Comparison of ENCODE assay signal across 1 cellular context in the genomic region with DNA sequence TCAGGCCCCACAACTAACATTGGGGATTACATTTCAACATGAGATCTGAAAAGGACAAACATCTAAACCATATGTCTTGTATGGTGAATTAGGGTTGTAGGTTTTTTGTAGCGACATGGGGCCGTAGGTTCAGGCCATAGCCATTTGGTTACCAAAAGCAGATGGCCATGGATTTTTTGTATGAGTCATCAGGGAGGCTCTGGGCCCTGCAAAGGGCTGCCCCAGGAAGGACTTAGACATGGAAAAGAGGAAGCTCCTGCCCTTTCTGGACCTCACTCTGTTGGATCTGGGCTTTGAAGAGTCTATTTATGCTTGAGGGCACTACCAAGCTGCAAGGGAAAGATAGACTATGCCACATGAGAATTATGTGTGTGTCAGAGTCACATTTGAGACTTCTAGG.
TF ChIP-seq lines count a peak whose summit lies in the region.

No MANE protein-coding gene starts in this region.

TF ChIP-seq in K562, 482 proteins besides CTCF, POLR2A, EP300 and RAD21 (continued from another document):
- no peak for TF ChIP-seq ZNF318 (IDR thresholded peaks at IDR 0.05; ENCODE audit: borderline replicate concordance in 1 of 2, low read depth in 1 of 2)
- TF ChIP-seq, protein P1, sequence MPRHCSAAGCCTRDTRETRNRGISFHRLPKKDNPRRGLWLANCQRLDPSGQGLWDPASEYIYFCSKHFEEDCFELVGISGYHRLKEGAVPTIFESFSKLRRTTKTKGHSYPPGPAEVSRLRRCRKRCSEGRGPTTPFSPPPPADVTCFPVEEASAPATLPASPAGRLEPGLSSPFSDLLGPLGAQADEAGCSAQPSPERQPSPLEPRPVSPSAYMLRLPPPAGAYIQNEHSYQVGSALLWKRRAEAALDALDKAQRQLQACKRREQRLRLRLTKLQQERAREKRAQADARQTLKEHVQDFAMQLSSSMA (CRISPR knock-in tag; IDR thresholded peaks at IDR 0.05) = no peak
- no peak for TF ChIP-seq SP1 (CRISPR knock-in tag; IDR thresholded peaks at IDR 0.05)
- TF ChIP-seq SETDB1 (IDR thresholded peaks at IDR 0.05; ENCODE audit: low read length) = no peak
- no peak for TF ChIP-seq DMBX1 (CRISPR knock-in tag; IDR thresholded peaks at IDR 0.05; ENCODE audit: borderline replicate concordance)
- TF ChIP-seq RBM14 (IDR thresholded peaks at IDR 0.05; ENCODE audit: borderline replicate concordance, insufficient read depth, low read depth, low read length) = no peak
- TF ChIP-seq TFAM (CRISPR knock-in tag; conservative IDR thresholded peaks at IDR 0.05) = no peak
- no peak for TF ChIP-seq NFE2 (IDR thresholded peaks at IDR 0.05; ENCODE audit: low read depth)
- TF ChIP-seq JUND (IDR thresholded peaks at IDR 0.05; ENCODE audit: borderline replicate concordance, low read depth, low read length) = peak; percentile 51; the same call in 1 of the 2 replicates
- TF ChIP-seq JUND (tag; IDR thresholded peaks at IDR 0.05; ENCODE audit: borderline replicate concordance, low read depth, low read length) = peak; percentile 52; the same call in 1 of the 3 replicates
- TF ChIP-seq MIER1 (IDR thresholded peaks at IDR 0.05; ENCODE audit: low read depth) = no peak
- TF ChIP-seq SMAD4 (CRISPR knock-in tag; conservative IDR thresholded peaks at IDR 0.05) = no peak
- TF ChIP-seq, protein P2, sequence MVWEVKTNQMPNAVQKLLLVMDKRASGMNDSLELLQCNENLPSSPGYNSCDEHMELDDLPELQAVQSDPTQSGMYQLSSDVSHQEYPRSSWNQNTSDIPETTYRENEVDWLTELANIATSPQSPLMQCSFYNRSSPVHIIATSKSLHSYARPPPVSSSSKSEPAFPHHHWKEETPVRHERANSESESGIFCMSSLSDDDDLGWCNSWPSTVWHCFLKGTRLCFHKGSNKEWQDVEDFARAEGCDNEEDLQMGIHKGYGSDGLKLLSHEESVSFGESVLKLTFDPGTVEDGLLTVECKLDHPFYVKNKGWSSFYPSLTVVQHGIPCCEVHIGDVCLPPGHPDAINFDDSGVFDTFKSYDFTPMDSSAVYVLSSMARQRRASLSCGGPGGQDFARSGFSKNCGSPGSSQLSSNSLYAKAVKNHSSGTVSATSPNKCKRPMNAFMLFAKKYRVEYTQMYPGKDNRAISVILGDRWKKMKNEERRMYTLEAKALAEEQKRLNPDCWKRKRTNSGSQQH (CRISPR knock-in tag; IDR thresholded peaks at IDR 0.05) = no peak
- TF ChIP-seq, protein P3, sequence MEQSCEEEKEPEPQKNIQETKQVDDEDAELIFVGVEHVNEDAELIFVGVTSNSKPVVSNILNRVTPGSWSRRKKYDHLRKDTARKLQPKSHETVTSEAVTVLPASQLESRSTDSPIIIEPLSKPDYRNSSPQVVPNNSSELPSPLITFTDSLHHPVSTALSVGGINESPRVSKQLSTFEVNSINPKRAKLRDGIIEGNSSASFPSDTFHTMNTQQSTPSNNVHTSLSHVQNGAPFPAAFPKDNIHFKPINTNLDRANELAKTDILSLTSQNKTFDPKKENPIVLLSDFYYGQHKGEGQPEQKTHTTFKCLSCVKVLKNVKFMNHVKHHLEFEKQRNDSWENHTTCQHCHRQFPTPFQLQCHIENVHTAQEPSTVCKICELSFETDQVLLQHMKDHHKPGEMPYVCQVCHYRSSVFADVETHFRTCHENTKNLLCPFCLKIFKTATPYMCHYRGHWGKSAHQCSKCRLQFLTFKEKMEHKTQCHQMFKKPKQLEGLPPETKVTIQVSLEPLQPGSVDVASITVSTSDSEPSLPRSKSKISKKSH (CRISPR knock-in tag; IDR thresholded peaks at IDR 0.05) = no peak
